38 cellular contexts compared by ENCODE assay signal in the genomic region with DNA sequence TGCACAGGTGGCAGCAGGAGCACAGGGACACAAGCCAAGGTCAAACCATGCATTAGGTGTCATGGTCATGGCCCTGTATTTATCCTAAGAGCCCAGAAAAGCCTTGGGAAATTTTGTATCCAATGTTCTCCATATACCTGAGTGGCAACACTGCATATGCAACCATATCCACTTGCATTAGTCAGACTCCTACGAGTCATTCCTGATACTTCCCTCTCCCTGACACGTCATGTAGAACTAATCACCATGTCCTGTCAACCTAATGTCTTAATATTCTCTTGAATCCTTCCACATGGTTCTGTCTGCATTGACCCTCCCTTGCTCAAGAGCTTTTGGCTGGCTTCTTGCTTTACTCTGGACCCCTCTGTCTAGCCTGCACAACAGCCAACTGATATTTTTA. TPM values are rescaled to one million over a fixed set of nuclear protein-coding genes. Genes with fewer than 3 reads are reported as not detected.
DNase-seq lines count a peak whose midpoint lies in the region; ATAC-seq, FAIRE-seq and TF ChIP-seq lines count a peak whose summit lies in the region.
"Had no signal": no experiment of that assay in that cellular context is flagged by ENCODE, and none has a peak within 500 bp of the region (broad histone marks: within the 10 kb centered on the region; RNA-seq: fewer than 3 reads in every experiment).

No MANE protein-coding gene starts in this region.

- H4K20me1 ChIP-seq in astrocyte (ENCODE audit: insufficient read depth, low read length) = no peaks in the 10 kb centered on the region

- H3K27ac ChIP-seq in astrocyte (ENCODE audit: low read depth, low read length) = no peak overlapping the region
- H3K27ac ChIP-seq: HL-60, right lobe of liver, SK-N-MC, stomach, thyroid gland, vagina had no signal

- DNase-seq in CD1c-positive myeloid dendritic cell (ENCODE audit: extremely low spot score) (peak; percentile 7), M059J (ENCODE audit: low read depth) (peak; percentile 69), astrocyte (ENCODE audit: low read depth) (peak; percentile 36), fibroblast of the aortic adventitia (ENCODE audit: low read depth) (peak; percentile 47), NCI-H2107 treated with DMSO at 0.1 percent for 48 hours (lab: John Stamatoyannopoulos, UW; ENCODE audit: unreplicated experiment) (no peak)
- no peak for DNase-seq in T-helper 2 cell treated with Interferon-gamma antibody and Interleukin-4, amounts not matched to agents 5 μg/mL and 100 μg/mL, for 36 hours (ENCODE audit: low spot score)
- no peak for DNase-seq in activated naive CD4-positive, alpha-beta T cell treated with Interleukin-2 at 50 U/mL for 16 hours
- DNase-seq: activated CD4-positive, alpha-beta T cell treated with anti-CD3 and anti-CD28 coated beads, Interleukin-2, amount 50 U/mL, for 4 hours; activated naive CD4-positive, alpha-beta T cell treated with anti-CD3 and anti-CD28 coated beads for 36 hours; CD4-positive, CD25-positive, alpha-beta regulatory T cell; DND-41; H7; islet precursor cell; midbrain; natural killer cell; NCI-H1092; NCI-H1694; NCI-H510A; nucleus accumbens; right lobe of liver; stimulated activated CD4-positive, alpha-beta T cell treated with anti-CD3 and anti-CD28 coated beads, Interleukin-12 subunit alpha, Interleukin-12 subunit beta, amount 100 ng/mL, for 4 hours; stimulated activated CD4-positive, alpha-beta T cell treated with anti-CD3 and anti-CD28 coated beads, Interleukin-2, amount 100 ng/mL, for 48 hours; stomach; thyroid gland had no signal

- H3K4me1 Mint-ChIP-seq in astrocyte (ENCODE audit: low read depth, unreplicated experiment) = peaks cover 15% of the 10 kb centered on the region
- H3K4me1 Mint-ChIP-seq in T-helper 2 cell treated with Interferon-gamma antibody and Interleukin-4, amounts not matched to agents 5 μg/mL and 100 μg/mL, for 36 hours (ENCODE audit: low read depth) = no peaks in the 10 kb centered on the region
- H3K4me1 Mint-ChIP-seq: brain; CD4-positive, CD25-positive, alpha-beta regulatory T cell; natural killer cell had no signal

- no peaks in the 10 kb centered on the region for H3K27me3 ChIP-seq in astrocyte (ENCODE audit: insufficient read depth, low read length)
- H3K27me3 ChIP-seq: right lobe of liver, stomach, thyroid gland, vagina had no signal

- H2AFZ ChIP-seq in astrocyte (ENCODE audit: low read depth, low read length) = no peak overlapping the region

- peak overlapping the region; percentile 20 for H3K4me2 ChIP-seq in astrocyte (ENCODE audit: low read length)

- no peaks in the 10 kb centered on the region for H3K9me3 ChIP-seq in astrocyte (ENCODE audit: insufficient read depth, low read depth, low read length)
- H3K9me3 ChIP-seq: right lobe of liver, stomach, thyroid gland, vagina had no signal

- no peaks in the 10 kb centered on the region for H3K79me2 ChIP-seq in astrocyte (ENCODE audit: insufficient read depth, low read length)

- H3K36me3 ChIP-seq in astrocyte (ENCODE audit: insufficient read depth, low read length) = no peaks in the 10 kb centered on the region
- H3K36me3 ChIP-seq: right lobe of liver, stomach, thyroid gland, vagina had no signal

- H3K4me3 ChIP-seq in astrocyte (ENCODE audit: insufficient read depth, low read depth, low read length) (no peak overlapping the region), fibroblast of the aortic adventitia (ENCODE audit: low read depth, low read length) (no peak overlapping the region)
- H3K4me3 ChIP-seq: right lobe of liver, SK-N-MC, stomach, thyroid gland, vagina had no signal

- H3K27ac Mint-ChIP-seq in astrocyte (ENCODE audit: unreplicated experiment) = no peak overlapping the region
- no peak overlapping the region for H3K27ac Mint-ChIP-seq in T-helper 2 cell treated with Interferon-gamma antibody and Interleukin-4, amounts not matched to agents 5 μg/mL and 100 μg/mL, for 36 hours
- H3K27ac Mint-ChIP-seq: activated naive CD4-positive, alpha-beta T cell treated with anti-CD3 and anti-CD28 coated beads for 36 hours; brain; CD4-positive, CD25-positive, alpha-beta regulatory T cell; natural killer cell; progenitor cell of endocrine pancreas had no signal

- peaks cover 11% of the 10 kb centered on the region for H3K4me1 ChIP-seq in astrocyte (ENCODE audit: insufficient read depth, low read length)
- H3K4me1 ChIP-seq: right lobe of liver, thyroid gland, vagina had no signal

- ATAC-seq in HG03442 (IDR thresholded peaks at IDR 0.05; ENCODE audit: unreplicated experiment) = no peak
- ATAC-seq: activated CD4-positive, CD25-positive, alpha-beta regulatory T cell treated with anti-CD3 and anti-CD28 coated beads, Interleukin-2, amount 50 U/mL, for 24 hours; natural killer cell; right lobe of liver had no signal

- no peak for FAIRE-seq in astrocyte (lab: Jason Lieb, UNC)
- FAIRE-seq: A204.1, TTC549 had no signal

- no peaks in the 10 kb centered on the region for H3K27me3 Mint-ChIP-seq in astrocyte (ENCODE audit: low read depth, unreplicated experiment)
- no peaks in the 10 kb centered on the region for H3K27me3 Mint-ChIP-seq in T-helper 2 cell treated with Interferon-gamma antibody and Interleukin-4, amounts not matched to agents 5 μg/mL and 100 μg/mL, for 36 hours (ENCODE audit: low read depth)
- H3K27me3 Mint-ChIP-seq: CD4-positive, CD25-positive, alpha-beta regulatory T cell; progenitor cell of endocrine pancreas had no signal

- H3K36me3 Mint-ChIP-seq in astrocyte (ENCODE audit: low read depth, unreplicated experiment) = peaks cover 9% of the 10 kb centered on the region
- no peaks in the 10 kb centered on the region for H3K36me3 Mint-ChIP-seq in T-helper 2 cell treated with Interferon-gamma antibody and Interleukin-4, amounts not matched to agents 5 μg/mL and 100 μg/mL, for 36 hours (ENCODE audit: low read depth)
- H3K36me3 Mint-ChIP-seq: brain; CD4-positive, CD25-positive, alpha-beta regulatory T cell; natural killer cell had no signal

- H3K9ac ChIP-seq in astrocyte (ENCODE audit: low read length) = no peak overlapping the region

- no peak for TF ChIP-seq CTCF in astrocyte (IDR thresholded peaks at IDR 0.05; ENCODE audit: insufficient read depth, low read depth, low read length)
- TF ChIP-seq CTCF in fibroblast of the aortic adventitia (IDR thresholded peaks at IDR 0.05; ENCODE audit: insufficient read depth, low read length) = no peak

- H3K4me3 Mint-ChIP-seq in astrocyte (ENCODE audit: unreplicated experiment) = no peak overlapping the region
- no peak overlapping the region for H3K4me3 Mint-ChIP-seq in T-helper 2 cell treated with Interferon-gamma antibody and Interleukin-4, amounts not matched to agents 5 μg/mL and 100 μg/mL, for 36 hours
- H3K4me3 Mint-ChIP-seq: activated naive CD4-positive, alpha-beta T cell treated with anti-CD3 and anti-CD28 coated beads for 36 hours; brain; CD4-positive, CD25-positive, alpha-beta regulatory T cell; natural killer cell had no signal

- no peaks in the 10 kb centered on the region for H3K9me3 Mint-ChIP-seq in astrocyte (ENCODE audit: unreplicated experiment)
- no peaks in the 10 kb centered on the region for H3K9me3 Mint-ChIP-seq in T-helper 2 cell treated with Interferon-gamma antibody and Interleukin-4, amounts not matched to agents 5 μg/mL and 100 μg/mL, for 36 hours
- H3K9me3 Mint-ChIP-seq: activated naive CD4-positive, alpha-beta T cell treated with anti-CD3 and anti-CD28 coated beads for 36 hours; brain; natural killer cell had no signal

RNA-seq across cellular contexts. Expression of a gene that starts 9.4 kb away (rescaled TPM):
- not detected in 2 replicates for total RNA-seq in M059J (2014; rRNA removed; shearing (Covaris generic))
- 0.59 and 0.82 TPM in 2 replicates for total RNA-seq in astrocyte
- not detected in 2 replicates for total RNA-seq in fibroblast of the aortic adventitia (ENCODE audit: low replicate concordance)
- total RNA-seq: activated naive CD4-positive, alpha-beta T cell treated with anti-CD3 and anti-CD28 coated beads for 36 hours; CD4-positive, CD25-positive, alpha-beta regulatory T cell; cerebellum; fibroblast of villous mesenchyme; LHCN-M2; liver; progenitor cell of endocrine pancreas; right lobe of liver; T-helper 1 cell treated with Interleukin-12 subunit alpha and Interleukin-12 subunit beta and Interleukin-4 antibody, amounts not matched to agents 30 ng/mL and 1 ng/mL, for 36 hours; thyroid gland; vagina had no signal

RNA-seq across cellular contexts. Expression of a gene that starts 18.4 kb away (rescaled TPM):
- 5.9 and 10.0 TPM in 2 replicates for total RNA-seq in M059J (2014; rRNA removed; shearing (Covaris generic))
- total RNA-seq in astrocyte (22.6 and 32.3 TPM in 2 replicates), fibroblast of the aortic adventitia (ENCODE audit: low replicate concordance) (not detected in 2 replicates)
- total RNA-seq: activated naive CD4-positive, alpha-beta T cell treated with anti-CD3 and anti-CD28 coated beads for 36 hours; CD4-positive, CD25-positive, alpha-beta regulatory T cell; cerebellum; H7; LHCN-M2; liver; natural killer cell; progenitor cell of endocrine pancreas; stomach; T-helper 1 cell treated with Interleukin-12 subunit alpha and Interleukin-12 subunit beta and Interleukin-4 antibody, amounts not matched to agents 30 ng/mL and 1 ng/mL, for 36 hours; thyroid gland; vagina had no signal

RNA-seq across cellular contexts. Expression of a gene that starts 56.5 kb away (rescaled TPM):
- total RNA-seq in M059J (2014; rRNA removed; shearing (Covaris generic)) = not detected in 2 replicates
- total RNA-seq in astrocyte (not detected in 2 replicates), fibroblast of the aortic adventitia (ENCODE audit: low replicate concordance) (not detected in 2 replicates)
- total RNA-seq: activated naive CD4-positive, alpha-beta T cell treated with anti-CD3 and anti-CD28 coated beads for 36 hours; CD4-positive, CD25-positive, alpha-beta regulatory T cell; cerebellum; fibroblast of villous mesenchyme; LHCN-M2; natural killer cell; T-helper 1 cell treated with Interleukin-12 subunit alpha and Interleukin-12 subunit beta and Interleukin-4 antibody, amounts not matched to agents 30 ng/mL and 1 ng/mL, for 36 hours; thyroid gland; vagina had no signal

Comparison
In these comparisons a context has a peak if more than half of its experiments do, and no peak if none do; other contexts are left out.
1. DNase-seq: peak in CD1c-positive myeloid dendritic cell (single experiment), M059J (single experiment), astrocyte (single experiment) and fibroblast of the aortic adventitia (single experiment); none in T-helper 2 cell treated with Interferon-gamma antibody and Interleukin-4, amounts not matched to agents 5 μg/mL and 100 μg/mL, for 36 hours (single experiment), NCI-H2107 treated with DMSO at 0.1 percent for 48 hours (single experiment) and activated naive CD4-positive, alpha-beta T cell treated with Interleukin-2 at 50 U/mL for 16 hours (single experiment).